ENCODE assay signal across 10 cellular contexts in genomic region chr3:142209655-142210054, GRCh38. TPM values are rescaled to one million over a fixed set of nuclear protein-coding genes. Genes with fewer than 3 reads are reported as not detected.
DNase-seq lines count a peak whose midpoint lies in the region; ATAC-seq lines count a peak whose summit lies in the region.
"Had no signal": no experiment of that assay in that cellular context is flagged by ENCODE, and none has a peak within 500 bp of the region (broad histone marks: within the 10 kb centered on the region; RNA-seq: fewer than 3 reads in every experiment).

No MANE protein-coding gene starts in this region.

- ATAC-seq in left ventricle myocardium superior (peak; percentile 86), GM18870 (IDR thresholded peaks at IDR 0.05; ENCODE audit: unreplicated experiment) (no peak)

- DNase-seq in GM04504 (ENCODE audit: low read depth): peak; percentile 72
- DNase-seq in astrocyte of the hippocampus (ENCODE audit: low read depth, low spot score): peak; percentile 85
- no peak for DNase-seq in left ventricle myocardium superior
- DNase-seq in skeletal muscle cell (ENCODE audit: low read depth): peak; percentile 72
- DNase-seq in OCI-M1 (lab: John Stamatoyannopoulos, UW): no peak
- DNase-seq in activated CD4-positive, CD25-positive, alpha-beta regulatory T cell (lab: John Stamatoyannopoulos, UW): no peak
- no peak for DNase-seq in 8988T
- DNase-seq: activated naive CD8-positive, alpha-beta T cell treated with anti-CD3 and anti-CD28 coated beads for 36 hours; Kasumi-1 had no signal

- intact Hi-C loops in left ventricle myocardium superior (cut with micrococcal nuclease): no loop called here

- H3K4me3 ChIP-seq in skeletal muscle cell (ENCODE audit: low read depth, low read length): no peak overlapping the region

RNA-seq across cellular contexts. Expression of gene GK5, which starts 15.7 kb away (rescaled TPM):
- 7.9 TPM for total RNA-seq in left ventricle myocardium superior

Comparison
In these comparisons a context has a peak if more than half of its experiments do, and no peak if none do; other contexts are left out.
1. DNase-seq: peak in GM04504 (single experiment), astrocyte of the hippocampus (single experiment) and skeletal muscle cell (single experiment); none in left ventricle myocardium superior (single experiment), OCI-M1 (single experiment), activated CD4-positive, CD25-positive, alpha-beta regulatory T cell (0 of 4) and 8988T (single experiment).